In genomic region chr1:180181048-180181447, GRCh38 we compare ENCODE assay signal across 9 cellular contexts. TPM values are rescaled to one million over a fixed set of nuclear protein-coding genes. Genes with fewer than 3 reads are reported as not detected.
DNase-seq lines count a peak whose midpoint lies in the region; ATAC-seq, FAIRE-seq and TF ChIP-seq lines count a peak whose summit lies in the region.
"Had no signal": no experiment of that assay in that cellular context is flagged by ENCODE, and none has a peak within 500 bp of the region (broad histone marks: within the 10 kb centered on the region; RNA-seq: fewer than 3 reads in every experiment).

No MANE protein-coding gene starts in this region.

- WGBS in prostate gland = 85% methylated on average over 7 of the region's 7 CpGs

- H3K9me3 ChIP-seq in ascending aorta (no peaks in the 10 kb centered on the region), prostate gland (no peaks in the 10 kb centered on the region)
- H3K9me3 ChIP-seq: neutrophil had no signal

- in situ Hi-C loops in KBM-7 (cut with MboI; ENCODE audit: low pct_unique_long_range_greater_than_20kb, low sequenced_read_pairs) = no loop called here

- H3K27me3 Mint-ChIP-seq in nephron (ENCODE audit: low read depth) = no peaks in the 10 kb centered on the region

- H3K4me1 Mint-ChIP-seq in nephron = no peaks in the 10 kb centered on the region

- no peak overlapping the region for H3K27ac Mint-ChIP-seq in nephron

- H3K4me1 ChIP-seq in ascending aorta (no peaks in the 10 kb centered on the region), prostate gland (replicated peaks) (no peaks in the 10 kb centered on the region)

- no peak overlapping the region for H3K27ac ChIP-seq in ascending aorta
- no peak overlapping the region for H3K27ac ChIP-seq in prostate gland
- H3K27ac ChIP-seq: neutrophil had no signal

- TF ChIP-seq POLR2A in prostate gland (IDR thresholded peaks at IDR 0.05) = no peak

- peaks cover 15 to 50% of the 10 kb centered on the region in 2 donors for H3K36me3 ChIP-seq in ascending aorta
- H3K36me3 ChIP-seq in prostate gland = peaks cover 0 to 6% of the 10 kb centered on the region in 2 donors

- H3K4me3 Mint-ChIP-seq in nephron = no peak overlapping the region

- TF ChIP-seq CTCF in ascending aorta (IDR thresholded peaks at IDR 0.05) (peak in 2 of 3 experiments; percentile 10 to 37), nephron (IDR thresholded peaks at IDR 0.05; ENCODE audit: unreplicated experiment in 3 of 3) (peak; percentile 17 to 37 (median 20)), prostate gland (IDR thresholded peaks at IDR 0.05) (no peak)

- no peak for ATAC-seq in HG03457 (IDR thresholded peaks at IDR 0.05; ENCODE audit: unreplicated experiment)

- no peaks in the 10 kb centered on the region for H3K27me3 ChIP-seq in ascending aorta
- H3K27me3 ChIP-seq in prostate gland (replicated peaks; ENCODE audit: insufficient read depth) = no peaks in the 10 kb centered on the region
- H3K27me3 ChIP-seq: neutrophil had no signal

- intact Hi-C loops in ascending aorta (cut with DNase I) (no loop called here), prostate gland (cut with DNase I) (no loop called here)

- H3K4me3 ChIP-seq in ascending aorta = no peak overlapping the region
- no peak overlapping the region for H3K4me3 ChIP-seq in prostate gland

- FAIRE-seq in RCC 7860 (lab: Jason Lieb, UNC) = no peak

- no peaks in the 10 kb centered on the region for H3K9me3 Mint-ChIP-seq in nephron

- DNase-seq in activated CD4-positive, alpha-beta T cell treated with anti-CD3 and anti-CD28 coated beads for 48 hours = peak; percentile 49
- no peak for DNase-seq in activated CD4-positive, alpha-beta T cell treated with anti-CD3 and anti-CD28 coated beads for 1 hour
- DNase-seq in KBM-7 = peak; percentile 53
- DNase-seq in ascending aorta (ENCODE audit: low spot score in 2 of 2) = no peak
- DNase-seq in prostate gland (ENCODE audit: low spot score) = no peak
- no peak for DNase-seq in RCC 7860 (ENCODE audit: low spot score)

- peaks cover 8% of the 10 kb centered on the region for H3K36me3 Mint-ChIP-seq in nephron (ENCODE audit: low read depth)

RNA-seq across cellular contexts. Expression of gene QSOX1, which starts 26.4 kb away (rescaled TPM):
- total RNA-seq in ascending aorta (200 TPM), prostate gland (100 to 1,000 TPM in 1 of 2 donors, 10 to 100 TPM in 1; 77.3 to 471 TPM)

RNA-seq across cellular contexts. Expression of gene LHX4, which starts 49.0 kb away (rescaled TPM):
- not detected for total RNA-seq in ascending aorta
- total RNA-seq in prostate gland = not detected

Comparison
In these comparisons a context has a peak if more than half of its experiments do, and no peak if none do; other contexts are left out.
1. DNase-seq: peak in activated CD4-positive, alpha-beta T cell treated with anti-CD3 and anti-CD28 coated beads for 48 hours (single experiment) and KBM-7 (single experiment); none in activated CD4-positive, alpha-beta T cell treated with anti-CD3 and anti-CD28 coated beads for 1 hour (single experiment), ascending aorta (0 of 2), prostate gland (single experiment) and RCC 7860 (single experiment).
2. CTCF ChIP-seq: peak in ascending aorta (2 of 3) and nephron (3 of 3); none in prostate gland (0 of 4).